Comparison of ENCODE assay signal across 23 cellular contexts in genomic region chr14:34463598-34463961, GRCh38.
"Had no signal": no experiment of that assay in that cellular context is flagged by ENCODE, and none has a peak within 500 bp of the region (broad histone marks: within the 10 kb centered on the region; RNA-seq: fewer than 3 reads in every experiment).

No MANE protein-coding gene starts in this region.

- H3K27me3 ChIP-seq: esophagus squamous epithelium, gastroesophageal sphincter, neural progenitor cell, pancreas, testis, tibial nerve, upper lobe of right lung, vagina had no signal

- H3K27ac Mint-ChIP-seq: effector memory CD8-positive, alpha-beta T cell had no signal

- DNase-seq: effector memory CD8-positive, alpha-beta T cell; esophagus squamous epithelium; immature natural killer cell; kidney; left cardiac atrium; left ventricle myocardium superior; mesenchymal stem cell; midbrain; occipital lobe; pancreas; stimulated activated CD4-positive, alpha-beta T cell treated with anti-CD3 and anti-CD28 coated beads, Interleukin-4, amount 100 ng/mL, for 1 hour; stimulated activated CD8-positive, alpha-beta memory T cell treated with anti-CD3 and anti-CD28 coated beads, Interleukin-4, amount 100 ng/mL, for 48 hours; upper lobe of right lung had no signal

- H3K4me3 ChIP-seq: lung, pancreas, upper lobe of right lung had no signal

- ATAC-seq: effector memory CD8-positive, alpha-beta T cell; gastroesophageal sphincter; left ventricle myocardium superior; natural killer cell treated with Interleukin-12 subunit alpha and Interleukin-12 subunit beta and Interleukin-15 and Interleukin-18, amount 100 ng/mL, for 72 hours; pancreas; stimulated activated effector memory CD8-positive, alpha-beta T cell treated with anti-CD3 and anti-CD28 coated beads, Interleukin-12 subunit alpha, Interleukin-12 subunit beta, amount 100 ng/mL, for 72 hours; upper lobe of right lung had no signal

- H2AFZ ChIP-seq: neural progenitor cell had no signal

- H3K27ac ChIP-seq: neural progenitor cell, pancreas, testis, upper lobe of right lung had no signal

- H3K4me3 Mint-ChIP-seq: neural progenitor cell; stimulated activated effector memory CD8-positive, alpha-beta T cell treated with anti-CD3 and anti-CD28 coated beads, Interleukin-12 subunit alpha, Interleukin-12 subunit beta, amount 100 ng/mL, for 72 hours had no signal

- H3K9ac ChIP-seq: neural progenitor cell had no signal

- H3K27me3 Mint-ChIP-seq: effector memory CD8-positive, alpha-beta T cell; progenitor cell of endocrine pancreas; stimulated activated naive CD8-positive, alpha-beta T cell treated with anti-CD3 and anti-CD28 coated beads, Interleukin-15, Interleukin-2, amounts not matched to agents 100 ng/mL and 50 ng/mL, for 24 hours had no signal

- H3K9me3 ChIP-seq: esophagus squamous epithelium, gastroesophageal sphincter, pancreas, testis, tibial nerve, upper lobe of right lung, vagina had no signal

- H3K9me3 Mint-ChIP-seq: effector memory CD8-positive, alpha-beta T cell; immature natural killer cell; natural killer cell treated with Interleukin-12 subunit alpha and Interleukin-12 subunit beta and Interleukin-15 and Interleukin-18, amount 100 ng/mL, for 72 hours; neural progenitor cell; stimulated activated effector memory CD8-positive, alpha-beta T cell treated with anti-CD3 and anti-CD28 coated beads, Interleukin-12 subunit alpha, Interleukin-12 subunit beta, amount 100 ng/mL, for 72 hours; stimulated activated naive CD8-positive, alpha-beta T cell treated with anti-CD3 and anti-CD28 coated beads, Interleukin-15, Interleukin-2, amounts not matched to agents 100 ng/mL and 50 ng/mL, for 24 hours had no signal

- H3K36me3 ChIP-seq: esophagus squamous epithelium, gastroesophageal sphincter, neural progenitor cell, pancreas, tibial nerve, upper lobe of right lung, vagina had no signal

- H3K36me3 Mint-ChIP-seq: immature natural killer cell; stimulated activated effector memory CD8-positive, alpha-beta T cell treated with anti-CD3 and anti-CD28 coated beads, Interleukin-12 subunit alpha, Interleukin-12 subunit beta, amount 100 ng/mL, for 72 hours had no signal
